Comparison of ENCODE assay signal across 22 cellular contexts in genomic region chr9:136229096-136230065, GRCh38. TPM values are rescaled to one million over a fixed set of nuclear protein-coding genes. Genes with fewer than 3 reads are reported as not detected.
DNase-seq lines count a peak whose midpoint lies in the region; ATAC-seq, FAIRE-seq and TF ChIP-seq lines count a peak whose summit lies in the region.
"Had no signal": no experiment of that assay in that cellular context is flagged by ENCODE, and none has a peak within 500 bp of the region (broad histone marks: within the 10 kb centered on the region; RNA-seq: fewer than 3 reads in every experiment).

No MANE protein-coding gene starts in this region.

- H3K27me3 ChIP-seq in heart right ventricle: no peaks in the 10 kb centered on the region
- H3K27me3 ChIP-seq in H1 (replicated peaks in 1 of 4; ENCODE audit: control insufficient read depth in 3 of 4, extremely low read depth in 1 of 4, insufficient read depth in 3 of 4, low read length in 3 of 4): no peaks in the 10 kb centered on the region
- no peaks in the 10 kb centered on the region for H3K27me3 ChIP-seq in trophoblast cell (ENCODE audit: insufficient read depth, low read length)
- H3K27me3 ChIP-seq: ascending aorta, left lung, vagina had no signal

- H4K91ac ChIP-seq in H1 (replicated peaks; ENCODE audit: insufficient read length, low read length) (no peak overlapping the region), trophoblast cell (ENCODE audit: low read depth, low read length) (no peak overlapping the region)

- no peak overlapping the region for H4K12ac ChIP-seq in trophoblast cell (ENCODE audit: low read depth, low read length)

- no peak overlapping the region for H3K23ac ChIP-seq in H1 (ENCODE audit: insufficient read length)
- no peak overlapping the region for H3K23ac ChIP-seq in trophoblast cell (ENCODE audit: low read length)

- H3K36me3 ChIP-seq in heart right ventricle (peaks cover 0 to 25% (median 2%) of the 10 kb centered on the region in 9 donors), H1 (ENCODE audit: control insufficient read depth in 2 of 4, insufficient read depth in 4 of 4, low read length in 3 of 4) (no peaks in the 10 kb centered on the region), trophoblast cell (ENCODE audit: control insufficient read depth in 1 of 2, insufficient read depth in 2 of 2, low read length in 2 of 2) (no peaks in the 10 kb centered on the region)
- H3K36me3 ChIP-seq: vagina had no signal

- CTCF ChIA-PET in RWPE1 (lab: Yijun Ruan, JAX) (interaction anchor here (0.6 kb wide), 1 partner anchor 109 kb away, joined by 3 read pairs; no protein-coding TSS in a partner anchor), H1 (lab: Charles Lee; ENCODE audit: partially characterized antibody) (interaction anchor here (0.9 to 6.7 kb wide), 5 partner anchors 10 to 91 kb away, joined by 3 to 52 read pairs (median 4); no protein-coding TSS in a partner anchor)

- TF ChIP-seq POLR2A in H1 (IDR thresholded peaks at IDR 0.05; ENCODE audit: control extremely low read depth in 1 of 2, low read depth in 2 of 2, low read length in 2 of 2): no peak

- no peak for TF ChIP-seq CTCF in heart right ventricle (IDR thresholded peaks at IDR 0.05)
- TF ChIP-seq CTCF in RWPE1 (conservative IDR thresholded peaks at IDR 0.05; ENCODE audit: low read depth): no peak
- no peak for TF ChIP-seq CTCF in H1 (IDR thresholded peaks at IDR 0.05; ENCODE audit: control extremely low read depth in 1 of 3, insufficient read depth in 1 of 3, low read depth in 1 of 3, low read length in 3 of 3)
- no peak for TF ChIP-seq CTCF in foreskin fibroblast (IDR thresholded peaks at IDR 0.05; ENCODE audit: low read depth, low read length)

- peaks cover 15% of the 10 kb centered on the region for H3K79me1 ChIP-seq in H1 (ENCODE audit: low read depth, low read length)
- no peaks in the 10 kb centered on the region for H3K79me1 ChIP-seq in trophoblast cell (ENCODE audit: low read length)

- no peak for TF ChIP-seq RAD21 in H1 (IDR thresholded peaks at IDR 0.05 in 1 of 2, conservative IDR thresholded peaks at IDR 0.05 in 1 of 2; ENCODE audit: low read depth in 2 of 2, low read length in 2 of 2)

- H3K79me2 ChIP-seq in H1 (ENCODE audit: control insufficient read depth in 1 of 2, insufficient read depth in 2 of 2, low read length in 2 of 2): peaks cover 0 to 79% of the 10 kb centered on the region in 2 experiments; a peak in 2 of 4 replicates
- H3K79me2 ChIP-seq in trophoblast cell (ENCODE audit: control insufficient read depth, insufficient read depth, low read length, poor library complexity): no peaks in the 10 kb centered on the region

- H2BK12ac ChIP-seq in H1 (ENCODE audit: low read depth, low read length) (no peak overlapping the region), trophoblast cell (ENCODE audit: low read length) (no peak overlapping the region)

- peaks cover 26 to 30% of the 10 kb centered on the region in 2 experiments for H4K20me1 ChIP-seq in H1 (replicated peaks in 1 of 2; ENCODE audit: control insufficient read depth in 1 of 2, insufficient read depth in 2 of 2, low read length in 2 of 2)

- FAIRE-seq in H1 (lab: Jason Lieb, UNC): no peak
- FAIRE-seq: endothelial cell of umbilical vein, GM12878, K562 had no signal

- H2AK5ac ChIP-seq in H1 (ENCODE audit: low read depth, low read length) (no peak overlapping the region), trophoblast cell (ENCODE audit: low read length) (no peak overlapping the region)

- H3K9ac ChIP-seq in H1 (replicated peaks in 1 of 4; ENCODE audit: extremely low read depth in 1 of 4, low read depth in 3 of 4, low read length in 3 of 4) (no peak overlapping the region), trophoblast cell (ENCODE audit: low read length) (no peak overlapping the region)

- no peak overlapping the region for H3K56ac ChIP-seq in H1 (replicated peaks; ENCODE audit: insufficient read length, low read depth, low read length)

- POLR2A ChIA-PET in RWPE1 (lab: Yijun Ruan, JAX; ENCODE audit: low non-redundant PET): no interaction called here
- POLR2A ChIA-PET in H1 (lab: Charles Lee; ENCODE audit: partially characterized antibody): interaction anchor here (1.2 kb wide), 1 partner anchor 49 kb away, joined by 3 read pairs; no protein-coding TSS in a partner anchor

- H3K14ac ChIP-seq in H1 (ENCODE audit: insufficient read length): no peak overlapping the region
- no peak overlapping the region for H3K14ac ChIP-seq in trophoblast cell (ENCODE audit: low read length)

- H4K5ac ChIP-seq in H1 (ENCODE audit: insufficient read length, low read depth, low read length): no peak overlapping the region

- H2AFZ ChIP-seq in H1 (ENCODE audit: low read length) (no peak overlapping the region), trophoblast cell (ENCODE audit: insufficient read depth, low read length, poor library complexity) (no peak overlapping the region)

- DNase-seq in Right ventricle myocardium inferior (ENCODE audit: missing footprints) (peak; percentile 33), heart right ventricle (no peak), RWPE1 (ENCODE audit: low spot score) (no peak), H1 (ENCODE audit: low read depth in 1 of 2, low spot score in 2 of 2) (no peak), foreskin fibroblast (no peak), trophoblast cell (no peak)
- DNase-seq in activated CD4-positive, CD25-positive, alpha-beta regulatory T cell (lab: John Stamatoyannopoulos, UW): no peak
- DNase-seq: activated gamma-delta T cell treated with Interleukin-2 at 50 U/mL for 16 hours, GDM1, NCI-H1105, RPMI8226, SW 1271 had no signal

- H2BK20ac ChIP-seq in H1 (ENCODE audit: low read length): no peak overlapping the region

- H3K4ac ChIP-seq in H1 (replicated peaks; ENCODE audit: insufficient read length, low read depth, low read length) (no peak overlapping the region), trophoblast cell (ENCODE audit: low read depth, low read length) (no peak overlapping the region)

- H3K4me2 ChIP-seq in H1 (ENCODE audit: insufficient read depth in 1 of 2, low read depth in 2 of 2, low read length in 2 of 2) (no peak overlapping the region), trophoblast cell (ENCODE audit: low read length) (no peak overlapping the region)

- no peak overlapping the region for H2BK120ac ChIP-seq in H1 (replicated peaks; ENCODE audit: low read depth, low read length)
- no peak overlapping the region for H2BK120ac ChIP-seq in trophoblast cell (ENCODE audit: insufficient read depth, low read length, poor library complexity)

- H2BK5ac ChIP-seq in H1 (ENCODE audit: low read depth, low read length): no peak overlapping the region
- H2BK5ac ChIP-seq in trophoblast cell (ENCODE audit: low read depth, low read length, poor library complexity): no peak overlapping the region

- 87 to 89% methylated on average over 33 of the region's 33 CpGs for WGBS in heart right ventricle, 2 donors
- WGBS in H1 (ENCODE audit: extremely low coverage in 1 of 2, insufficient coverage in 1 of 2, insufficient read length in 1 of 2, insufficient replicate concordance in 2 of 2, low coverage in 1 of 2, low lambda C conversion rate in 2 of 2, missing lambda C conversion rate in 1 of 2), 2 experiments: 91% methylated on average over 31 of the region's 33 CpGs; no CpG with 5 or more reads in 1 of the 2 experiments
- no CpG with 5 or more reads among the region's 33 CpGs for WGBS in trophoblast cell (ENCODE audit: extremely low coverage, insufficient coverage, insufficient read length)

- peak overlapping the region; percentile 25; the same call in 1 of the 2 replicates for H4K8ac ChIP-seq in H1 (ENCODE audit: extremely low read depth, insufficient read depth, low read length)
- H4K8ac ChIP-seq in trophoblast cell (ENCODE audit: low read depth, low read length): no peak overlapping the region

- no peak overlapping the region for H3K18ac ChIP-seq in H1 (ENCODE audit: extremely low read depth, low read length)
- H3K18ac ChIP-seq in trophoblast cell (ENCODE audit: low read length): no peak overlapping the region

- intact Hi-C loops in Right ventricle myocardium inferior (cut with DNase I): no loop called here
- intact Hi-C loops in heart right ventricle (cut with DNase I): no loop called here

- TF ChIP-seq EP300 in H1 (IDR thresholded peaks at IDR 0.05; ENCODE audit: borderline replicate concordance in 1 of 2, low read depth in 2 of 2, low read length in 2 of 2): no peak

- no peaks in the 10 kb centered on the region for H3K23me2 ChIP-seq in H1 (ENCODE audit: low read depth, low read length)

- H3K4me1 ChIP-seq in heart right ventricle (peaks cover 0 to 11% (median 0%) of the 10 kb centered on the region in 9 donors), H1 (replicated peaks in 1 of 4; ENCODE audit: control insufficient read depth in 3 of 4, insufficient read depth in 4 of 4, low read length in 3 of 4) (no peaks in the 10 kb centered on the region; a peak in 2 of 7 replicates), trophoblast cell (ENCODE audit: control insufficient read depth in 1 of 2, insufficient read depth in 2 of 2, low read length in 2 of 2) (peaks cover 0 to 1% of the 10 kb centered on the region in 2 experiments)
- H3K4me1 ChIP-seq: ascending aorta had no signal

- no peak overlapping the region for H2BK15ac ChIP-seq in H1 (ENCODE audit: low read length)

- H3K4me3 ChIP-seq in heart right ventricle (no peak overlapping the region), H1 (ENCODE audit: extremely low read depth in 1 of 4, insufficient read depth in 2 of 4, low read depth in 3 of 4, low read length in 4 of 4) (no peak overlapping the region), foreskin fibroblast (ENCODE audit: low read depth in 1 of 2, low read length in 2 of 2) (no peak overlapping the region), trophoblast cell (ENCODE audit: low read depth, low read length) (no peak overlapping the region)
- H3K4me3 ChIP-seq: coronary artery, GM12878, K562, left lung, vagina had no signal

- no peaks in the 10 kb centered on the region for H3K9me3 ChIP-seq in heart right ventricle
- H3K9me3 ChIP-seq in H1 (ENCODE audit: insufficient read depth in 2 of 2, low read depth in 1 of 2, low read length in 1 of 2): no peaks in the 10 kb centered on the region
- H3K9me3 ChIP-seq in trophoblast cell (ENCODE audit: insufficient read depth, low read depth, low read length): no peaks in the 10 kb centered on the region
- H3K9me3 ChIP-seq: ascending aorta, left lung, vagina had no signal

- ATAC-seq in Right ventricle myocardium inferior (no peak), heart right ventricle (no peak), HG03565 (IDR thresholded peaks at IDR 0.05; ENCODE audit: unreplicated experiment) (no peak)
- ATAC-seq: GM12878, left lung, right cardiac atrium had no signal

- H3K27ac ChIP-seq in heart right ventricle (no peak overlapping the region), RWPE1 (peak overlapping the region; percentile 80), H1 (ENCODE audit: low read depth, low read length) (no peak overlapping the region), trophoblast cell (ENCODE audit: low read depth, low read length) (no peak overlapping the region)
- H3K27ac ChIP-seq: ascending aorta, coronary artery, left lung, vagina had no signal

RNA-seq across cellular contexts. Expression of gene QSOX2, which starts 16.2 kb away (rescaled TPM):
- 8.3 TPM for total RNA-seq in Right ventricle myocardium inferior
- total RNA-seq in heart right ventricle: 1 to 10 TPM; 4.6 to 9.1 (median 7.7) TPM
- 1 to 10 TPM; 5.6 to 8.6 TPM for polyA plus RNA-seq in heart right ventricle
- 27.5 and 28.6 TPM in 2 replicates for total RNA-seq in H1 (2021; fragmentation: NEBNext Ultra II Directional; extraction: Animal tissue kit (Norgen Biotek cat#: 25700))
- 18.0 and 21.8 TPM in 2 replicates for polyA plus RNA-seq in H1 (2011; rRNA removed)
- polyA plus RNA-seq in H1 (2011; cell fraction: cytosol; rRNA removed): 20.4 TPM
- polyA plus RNA-seq in H1 (2011; cell fraction: nucleus; rRNA removed): 52.2 TPM
- 18.2 to 24.6 TPM (median 21.8 TPM) in 4 replicates for polyA plus RNA-seq in H1 (2012, experiment 1 of 2)
- polyA plus RNA-seq in H1 (2012, experiment 2 of 2): 13.5 TPM
- polyA plus RNA-seq in H1 (2013, experiment 1 of 2): 27.3 TPM
- 25.5 TPM for polyA plus RNA-seq in H1 (2013, experiment 2 of 2)
- polyA minus RNA-seq in H1 (2011; rRNA and poly(A)+ RNA removed): 17.0 and 19.8 TPM in 2 replicates
- polyA minus RNA-seq in H1 (2011; cell fraction: cytosol; rRNA and poly(A)+ RNA removed): 10.7 TPM
- polyA minus RNA-seq in H1 (2011; cell fraction: nucleus; rRNA and poly(A)+ RNA removed): 13.1 TPM
- 3.9 and 4.3 TPM in 2 replicates for polyA plus RNA-seq in trophoblast cell (2013)

RNA-seq across cellular contexts. Expression of gene LHX3, which starts 24.5 kb away (rescaled TPM):
- total RNA-seq in Right ventricle myocardium inferior (not detected), heart right ventricle (not detected)
- polyA plus RNA-seq in heart right ventricle (not detected), H1 (2011; rRNA removed) (0.02 and 0.03 TPM in 2 replicates)
- not detected in 2 replicates for total RNA-seq in H1 (2021; fragmentation: NEBNext Ultra II Directional; extraction: Animal tissue kit (Norgen Biotek cat#: 25700))
- not detected for polyA plus RNA-seq in H1 (2011; cell fraction: cytosol; rRNA removed)
- 0.20 TPM for polyA plus RNA-seq in H1 (2011; cell fraction: nucleus; rRNA removed)
- not detected in 4 replicates for polyA plus RNA-seq in H1 (2012, experiment 1 of 2)
- polyA plus RNA-seq in H1 (2012, experiment 2 of 2): not detected
- polyA plus RNA-seq in H1 (2013, experiment 1 of 2): not detected
- polyA plus RNA-seq in H1 (2013, experiment 2 of 2): 0.02 TPM
- not detected in 2 replicates for polyA minus RNA-seq in H1 (2011; rRNA and poly(A)+ RNA removed)
- not detected for polyA minus RNA-seq in H1 (2011; cell fraction: cytosol; rRNA and poly(A)+ RNA removed)
- 0.30 TPM for polyA minus RNA-seq in H1 (2011; cell fraction: nucleus; rRNA and poly(A)+ RNA removed)
- 0.01 TPM in 2 replicates for polyA plus RNA-seq in trophoblast cell (2013)
- total RNA-seq: ascending aorta, endothelial cell of umbilical vein, GM12878, left lung, mucosa of gallbladder, right cardiac atrium, vagina had no signal
- polyA plus RNA-seq: endothelial cell of umbilical vein, GM12878, K562, right cardiac atrium had no signal
